17 cellular contexts compared by ENCODE assay signal in the genomic region with DNA sequence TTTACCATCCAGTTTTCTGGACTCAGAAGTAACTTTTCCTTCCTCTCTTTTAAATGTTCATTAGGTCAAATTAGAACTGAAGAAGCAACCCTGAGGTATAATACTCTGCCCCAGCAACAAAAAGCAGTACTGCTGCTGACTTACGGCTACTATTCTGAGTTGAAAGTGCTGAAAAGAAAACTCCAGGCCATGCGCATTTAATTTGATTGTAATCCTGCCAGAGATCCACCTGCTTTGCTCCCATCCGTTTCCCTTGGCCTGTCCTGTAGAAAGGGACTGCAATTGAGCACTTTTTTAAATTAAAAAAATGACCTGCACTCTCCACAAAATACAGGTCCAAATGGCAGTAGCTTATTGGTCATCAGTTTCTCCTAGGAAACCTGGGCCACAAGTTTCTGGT.
DNase-seq lines count a peak whose midpoint lies in the region; ATAC-seq and TF ChIP-seq lines count a peak whose summit lies in the region.
"Had no signal": no experiment of that assay in that cellular context is flagged by ENCODE, and none has a peak within 500 bp of the region (broad histone marks: within the 10 kb centered on the region; RNA-seq: fewer than 3 reads in every experiment).

No MANE protein-coding gene starts in this region.

- H3K27ac ChIP-seq in left ventricle myocardium inferior (replicated peaks), result peak overlapping the region; percentile 11
- H3K27ac ChIP-seq in KOPT-K1 (ENCODE audit: low read depth, low read length, poor library complexity, severe bottlenecking), result peak overlapping the region; percentile 97
- H3K27ac ChIP-seq: parathyroid adenoma, tibial nerve had no signal

- ATAC-seq in Right ventricle myocardium inferior, result no peak
- no peak for ATAC-seq in stimulated activated naive CD8-positive, alpha-beta T cell treated with anti-CD3 and anti-CD28 coated beads, Interleukin-15, amount 100 ng/mL, for 72 hours
- no peak for ATAC-seq in GM18861 (IDR thresholded peaks at IDR 0.05; ENCODE audit: unreplicated experiment)
- ATAC-seq: left lobe of liver had no signal

- no peak overlapping the region for H3K4me3 Mint-ChIP-seq in activated naive CD8-positive, alpha-beta T cell
- no peak overlapping the region for H3K4me3 Mint-ChIP-seq in stimulated activated naive CD8-positive, alpha-beta T cell treated with anti-CD3 and anti-CD28 coated beads, Interleukin-15, amount 100 ng/mL, for 72 hours
- H3K4me3 Mint-ChIP-seq: B cell had no signal

- H3K27me3 Mint-ChIP-seq in activated naive CD8-positive, alpha-beta T cell, result no peaks in the 10 kb centered on the region
- H3K27me3 Mint-ChIP-seq in stimulated activated naive CD8-positive, alpha-beta T cell treated with anti-CD3 and anti-CD28 coated beads, Interleukin-15, amount 100 ng/mL, for 72 hours, result no peaks in the 10 kb centered on the region
- H3K27me3 Mint-ChIP-seq: B cell had no signal

- peaks cover 94% of the 10 kb centered on the region for H3K4me1 ChIP-seq in left ventricle myocardium inferior
- H3K4me1 ChIP-seq: parathyroid adenoma, tibial nerve had no signal

- DNase-seq in left ventricle myocardium inferior, result no peak
- no peak for DNase-seq in Right ventricle myocardium inferior (ENCODE audit: missing footprints)
- DNase-seq in stimulated activated naive CD8-positive, alpha-beta T cell treated with anti-CD3 and anti-CD28 coated beads, Interleukin-15, amount 100 ng/mL, for 72 hours, result no peak
- no peak for DNase-seq in MV-4-11 (lab: John Stamatoyannopoulos, UW)
- DNase-seq in midbrain (lab: John Stamatoyannopoulos, UW), result no peak
- DNase-seq: cortex of kidney, NCI-H2171, NCI-H748 treated with DMSO at 0.1 percent for 48 hours, SW 1271 had no signal

- H3K9me3 Mint-ChIP-seq in activated naive CD8-positive, alpha-beta T cell (ENCODE audit: low read depth), result no peaks in the 10 kb centered on the region
- no peaks in the 10 kb centered on the region for H3K9me3 Mint-ChIP-seq in stimulated activated naive CD8-positive, alpha-beta T cell treated with anti-CD3 and anti-CD28 coated beads, Interleukin-15, amount 100 ng/mL, for 72 hours

- H3K27me3 ChIP-seq in left ventricle myocardium inferior (ENCODE audit: low read depth), result no peaks in the 10 kb centered on the region
- H3K27me3 ChIP-seq: tibial nerve had no signal

- H3K27ac Mint-ChIP-seq in activated naive CD8-positive, alpha-beta T cell, result peak overlapping the region; percentile 98
- H3K27ac Mint-ChIP-seq in stimulated activated naive CD8-positive, alpha-beta T cell treated with anti-CD3 and anti-CD28 coated beads, Interleukin-15, amount 100 ng/mL, for 72 hours, result peak overlapping the region; percentile 35 to 80
- H3K27ac Mint-ChIP-seq: B cell had no signal

- H3K36me3 ChIP-seq in left ventricle myocardium inferior (no peaks in the 10 kb centered on the region), KOPT-K1 (ENCODE audit: insufficient read depth, low read length) (no peaks in the 10 kb centered on the region)
- H3K36me3 ChIP-seq: tibial nerve had no signal

- peaks cover 90% of the 10 kb centered on the region for H3K4me1 Mint-ChIP-seq in activated naive CD8-positive, alpha-beta T cell (ENCODE audit: low read depth)
- peaks cover 93% of the 10 kb centered on the region for H3K4me1 Mint-ChIP-seq in stimulated activated naive CD8-positive, alpha-beta T cell treated with anti-CD3 and anti-CD28 coated beads, Interleukin-15, amount 100 ng/mL, for 72 hours

- intact Hi-C loops in left ventricle myocardium inferior (cut with micrococcal nuclease), result no loop called here
- intact Hi-C loops in Right ventricle myocardium inferior (cut with DNase I), result loop anchor here (5.0 kb wide), 1 partner anchor 34 kb away; no protein-coding TSS in a partner anchor

- H3K9me3 ChIP-seq in left ventricle myocardium inferior (replicated peaks) (no peaks in the 10 kb centered on the region), KOPT-K1 (ENCODE audit: insufficient read depth, low read length, poor library complexity, severe bottlenecking) (no peaks in the 10 kb centered on the region)
- H3K9me3 ChIP-seq: tibial nerve had no signal

- H3K36me3 Mint-ChIP-seq in activated naive CD8-positive, alpha-beta T cell, result no peaks in the 10 kb centered on the region

- H3K4me3 ChIP-seq in left ventricle myocardium inferior, result no peak overlapping the region
- H3K4me3 ChIP-seq: skin epidermis, tibial nerve had no signal

- TF ChIP-seq CTCF in left ventricle myocardium inferior (IDR thresholded peaks at IDR 0.05; ENCODE audit: borderline replicate concordance), result no peak
